In genomic region chr2:196233808-196234501, GRCh38 we compare ENCODE assay signal across 8 cellular contexts.
A peak's percentile ranks its signal among the peaks of the same experiment; 100 is the strongest.
DNase-seq lines count a peak whose midpoint lies in the region; ATAC-seq, FAIRE-seq and TF ChIP-seq lines count a peak whose summit lies in the region.

No MANE protein-coding gene starts in this region.

- no peaks in the 10 kb centered on the region for H3K79me2 ChIP-seq in Loucy (ENCODE audit: insufficient read depth, low read length)

- H3K4me2 ChIP-seq in Loucy (ENCODE audit: low read depth, low read length, poor library complexity, severe bottlenecking), result peak overlapping the region; percentile 53

- peak overlapping the region; percentile 15 for H3K9ac ChIP-seq in Loucy (ENCODE audit: low read depth, low read length, poor library complexity, severe bottlenecking)

- H3K9me3 Mint-ChIP-seq in dendritic cell treated with granulocyte-macrophage colony-stimulating factor and Interleukin-4, amounts not matched to agents 40 ng/mL and 50 ng/mL, for 4 days, result no peaks in the 10 kb centered on the region

- no peaks in the 10 kb centered on the region for H3K9me3 ChIP-seq in Loucy (ENCODE audit: insufficient read depth, low read depth, low read length)
- H3K9me3 ChIP-seq in spleen, result no peaks in the 10 kb centered on the region

- H3K36me3 ChIP-seq in Loucy (ENCODE audit: insufficient read depth, low read length), result no peaks in the 10 kb centered on the region
- peaks cover 0 to 9% (median 0%) of the 10 kb centered on the region in 6 donors for H3K36me3 ChIP-seq in spleen

- peak; percentile 68 for ATAC-seq in GM21723 (IDR thresholded peaks at IDR 0.05; ENCODE audit: unreplicated experiment)

- peaks cover 4% of the 10 kb centered on the region; the same call in 1 of the 2 replicates for H3F3A ChIP-seq in Loucy (ENCODE audit: low read depth)

- 59 to 83% (median 69%) methylated on average over 4 of the region's 4 CpGs for WGBS in spleen, 5 donors

- TF ChIP-seq POLR2A in GM12891 (IDR thresholded peaks at IDR 0.05; ENCODE audit: low read depth, low read length) (no peak), spleen (IDR thresholded peaks at IDR 0.05) (peak in 1 of 3 donors; percentile 22)

- no peaks in the 10 kb centered on the region for H3K9me2 ChIP-seq in Loucy (replicated peaks; ENCODE audit: low read depth, low read length)

- DNase-seq in GM12891 (ENCODE audit: insufficient read length, low spot score), result no peak
- no peak for DNase-seq in spleen
- DNase-seq in NCI-H2029 (lab: John Stamatoyannopoulos, UW), result no peak
- DNase-seq in NOMO-1 treated with DMSO at 0.1 percent for 48 hours (lab: John Stamatoyannopoulos, UW; ENCODE audit: unreplicated experiment), result no peak
- no peak for DNase-seq in AG20443 (ENCODE audit: low spot score)

- no peaks in the 10 kb centered on the region for H4K20me1 ChIP-seq in Loucy (ENCODE audit: insufficient read depth, low read length, poor library complexity, severe bottlenecking)

- no peaks in the 10 kb centered on the region for H3K27me3 Mint-ChIP-seq in dendritic cell treated with granulocyte-macrophage colony-stimulating factor and Interleukin-4, amounts not matched to agents 40 ng/mL and 50 ng/mL, for 4 days

- H3K4me1 ChIP-seq in Loucy (ENCODE audit: insufficient read depth, low read length, poor library complexity, severe bottlenecking) (peaks cover 40% of the 10 kb centered on the region), spleen (peaks cover 27 to 94% (median 57%) of the 10 kb centered on the region in 6 donors)

- H3K27ac Mint-ChIP-seq in dendritic cell treated with granulocyte-macrophage colony-stimulating factor and Interleukin-4, amounts not matched to agents 40 ng/mL and 50 ng/mL, for 4 days, result peak overlapping the region; percentile 34

- no peaks in the 10 kb centered on the region for H3K36me3 Mint-ChIP-seq in dendritic cell treated with granulocyte-macrophage colony-stimulating factor and Interleukin-4, amounts not matched to agents 40 ng/mL and 50 ng/mL, for 4 days (ENCODE audit: low read depth)

- TF ChIP-seq CTCF in Loucy (conservative IDR thresholded peaks at IDR 0.05; ENCODE audit: low read length) (no peak), spleen (IDR thresholded peaks at IDR 0.05 in 8 of 11, conservative IDR thresholded peaks at IDR 0.05 in 3 of 11) (no peak)

- H3K4me3 Mint-ChIP-seq in dendritic cell treated with granulocyte-macrophage colony-stimulating factor and Interleukin-4, amounts not matched to agents 40 ng/mL and 50 ng/mL, for 4 days, result no peak overlapping the region

- H2AFZ ChIP-seq in Loucy (ENCODE audit: low read length), result peak overlapping the region; percentile 3; the same call in 1 of the 2 replicates

- peak; percentile 52 for FAIRE-seq in GM12891 (lab: Jason Lieb, UNC)

- intact Hi-C loops in dendritic cell treated with granulocyte-macrophage colony-stimulating factor and Interleukin-4, amounts not matched to agents 40 ng/mL and 50 ng/mL, for 4 days (cut with micrococcal nuclease), result no loop called here
- intact Hi-C loops in spleen (cut with DNase I; ENCODE audit: low total_unique reads), result no loop called here

- peaks cover 33% of the 10 kb centered on the region for H3K4me1 Mint-ChIP-seq in dendritic cell treated with granulocyte-macrophage colony-stimulating factor and Interleukin-4, amounts not matched to agents 40 ng/mL and 50 ng/mL, for 4 days (ENCODE audit: low read depth)

- H3K4me3 ChIP-seq in Loucy (ENCODE audit: low read length, poor library complexity, severe bottlenecking) (peak overlapping the region; percentile 30), spleen (peak overlapping the region in 1 of 8 donors; percentile 13)

- no peaks in the 10 kb centered on the region for H3K27me3 ChIP-seq in Loucy (ENCODE audit: insufficient read depth, low read length, poor library complexity, severe bottlenecking)
- no peaks in the 10 kb centered on the region for H3K27me3 ChIP-seq in spleen (replicated peaks in 1 of 7)

- H3K27ac ChIP-seq in spleen, result peak overlapping the region; percentile 12 to 85 (median 76)

TF ChIP-seq in GM12891, 5 proteins besides CTCF, POLR2A, EP300 and RAD21:
- TF ChIP-seq SPI1 (IDR thresholded peaks at IDR 0.05; ENCODE audit: low read depth, low read length), result no peak
- TF ChIP-seq POLR2AphosphoS5 (IDR thresholded peaks at IDR 0.05; ENCODE audit: low read depth, low read length), result no peak
- no peak for TF ChIP-seq PAX5 (IDR thresholded peaks at IDR 0.05; ENCODE audit: insufficient read depth, low read length, severe bottlenecking)
- no peak for TF ChIP-seq TAF1 (IDR thresholded peaks at IDR 0.05; ENCODE audit: low read depth, low read length)
- no peak for TF ChIP-seq POU2F2 (IDR thresholded peaks at IDR 0.05; ENCODE audit: low read depth, low read length)
